Comparison of ENCODE assay signal across 25 cellular contexts in the genomic region with DNA sequence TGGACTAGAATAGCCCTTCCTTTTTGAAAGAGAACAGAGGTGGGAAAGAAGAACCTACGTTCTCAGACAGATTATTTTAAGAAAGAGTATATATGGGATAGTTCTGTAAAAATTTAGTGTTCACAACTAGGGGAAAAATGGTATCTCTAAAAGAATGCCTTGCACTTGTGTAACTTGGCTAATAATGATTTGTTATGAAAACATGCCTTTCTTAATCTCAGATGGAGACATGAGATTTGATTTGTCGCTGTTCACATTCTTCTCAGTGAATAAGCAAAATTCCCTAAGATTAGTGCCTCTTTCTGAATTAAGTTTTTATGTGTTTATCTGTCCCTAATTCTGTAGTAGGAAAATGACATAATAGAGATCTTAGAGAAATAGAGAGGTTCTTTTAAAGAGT.
"Had no signal": no experiment of that assay in that cellular context is flagged by ENCODE, and none has a peak within 500 bp of the region (broad histone marks: within the 10 kb centered on the region; RNA-seq: fewer than 3 reads in every experiment).

No MANE protein-coding gene starts in this region.

- H3K27ac ChIP-seq: body of pancreas, cardiac muscle cell, lower lobe of right lung had no signal

- H3K9me3 ChIP-seq: body of pancreas had no signal

- H3K27me3 Mint-ChIP-seq: activated B cell treated with CpG ODN at 0.5 μM for 24 hours; activated CD4-positive, alpha-beta T cell treated with anti-CD3 and anti-CD28 coated beads for 36 hours; activated T-cell treated with anti-CD3 and anti-CD28 coated beads, Interleukin-2, amount 50 U/mL, for 24 hours; activated T-helper 17 cell treated with anti-CD3 and anti-CD28 coated beads, Interleukin-2, amount 50 U/mL, for 72 hours; naive B cell had no signal

- H3K4me3 Mint-ChIP-seq: activated B cell treated with CpG ODN at 0.5 μM for 24 hours; activated CD4-positive, alpha-beta T cell treated with anti-CD3 and anti-CD28 coated beads for 36 hours; activated T-cell treated with anti-CD3 and anti-CD28 coated beads, Interleukin-2, amount 50 U/mL, for 24 hours; activated T-helper 17 cell treated with anti-CD3 and anti-CD28 coated beads, Interleukin-2, amount 50 U/mL, for 72 hours; naive B cell; T-helper 1 cell treated with Interleukin-12 subunit alpha and Interleukin-12 subunit beta and Interleukin-4 antibody, amounts not matched to agents 30 μg/mL and 1 μg/mL, for 36 hours had no signal

- H3K9me3 Mint-ChIP-seq: activated T-helper 17 cell treated with anti-CD3 and anti-CD28 coated beads, Interleukin-2, amount 50 U/mL, for 72 hours had no signal

- DNase-seq: activated B cell treated with CpG ODN at 0.5 μM for 24 hours; activated CD4-positive, alpha-beta T cell treated with anti-CD3 and anti-CD28 coated beads for 36 hours; activated CD4-positive, alpha-beta T cell treated with anti-CD3 and anti-CD28 coated beads, Interleukin-2, amount 50 U/mL, for 4 hours; activated CD8-positive, alpha-beta memory T cell treated with anti-CD3 and anti-CD28 coated beads for 24 hours; activated CD8-positive, alpha-beta memory T cell treated with anti-CD3 and anti-CD28 coated beads, Interleukin-2, amount 50 U/mL, for 4 hours; activated T-cell treated with anti-CD3 and anti-CD28 coated beads, Interleukin-2, amount 50 U/mL, for 24 hours; amygdala; body of pancreas; dermis blood vessel endothelial cell; effector CD8-positive, alpha-beta T cell; erythroblast; hypothalamus; left colon; lower lobe of right lung; mesendoderm; naive B cell; nucleus accumbens; stimulated activated CD4-positive, alpha-beta T cell treated with anti-CD3 and anti-CD28 coated beads, Interleukin-4, amount 100 ng/mL, for 24 hours; stimulated activated naive CD4-positive, alpha-beta T cell treated with Interleukin-2 at 50 U/mL for 16 hours; T1000 had no signal

- H3K27ac Mint-ChIP-seq: activated B cell treated with CpG ODN at 0.5 μM for 24 hours; activated CD4-positive, alpha-beta T cell treated with anti-CD3 and anti-CD28 coated beads for 36 hours; activated naive CD4-positive, alpha-beta T cell treated with anti-CD3 and anti-CD28 coated beads, Interleukin-2, amount 50 U/mL, for 72 hours; activated T-cell treated with anti-CD3 and anti-CD28 coated beads, Interleukin-2, amount 50 U/mL, for 24 hours; activated T-helper 17 cell treated with anti-CD3 and anti-CD28 coated beads, Interleukin-2, amount 50 U/mL, for 72 hours; T-helper 1 cell treated with Interleukin-12 subunit alpha and Interleukin-12 subunit beta and Interleukin-4 antibody, amounts not matched to agents 30 μg/mL and 1 μg/mL, for 36 hours had no signal

- ATAC-seq: activated CD4-positive, alpha-beta T cell treated with anti-CD3 and anti-CD28 coated beads for 36 hours; activated naive CD4-positive, alpha-beta T cell treated with anti-CD3 and anti-CD28 coated beads, Interleukin-2, amount 50 U/mL, for 72 hours; activated T-helper 17 cell treated with anti-CD3 and anti-CD28 coated beads, Interleukin-2, amount 50 U/mL, for 72 hours; body of pancreas; left colon; lower lobe of right lung had no signal

- H3K27me3 ChIP-seq: body of pancreas, cardiac muscle cell had no signal

- H3K4me3 ChIP-seq: body of pancreas, cardiac muscle cell, lower lobe of right lung had no signal

- H3K36me3 ChIP-seq: cardiac muscle cell had no signal

- FAIRE-seq: keratinocyte had no signal

- H3K4me1 ChIP-seq: body of pancreas, lower lobe of right lung had no signal
